Comparison of ENCODE assay signal across 28 cellular contexts in the genomic region with DNA sequence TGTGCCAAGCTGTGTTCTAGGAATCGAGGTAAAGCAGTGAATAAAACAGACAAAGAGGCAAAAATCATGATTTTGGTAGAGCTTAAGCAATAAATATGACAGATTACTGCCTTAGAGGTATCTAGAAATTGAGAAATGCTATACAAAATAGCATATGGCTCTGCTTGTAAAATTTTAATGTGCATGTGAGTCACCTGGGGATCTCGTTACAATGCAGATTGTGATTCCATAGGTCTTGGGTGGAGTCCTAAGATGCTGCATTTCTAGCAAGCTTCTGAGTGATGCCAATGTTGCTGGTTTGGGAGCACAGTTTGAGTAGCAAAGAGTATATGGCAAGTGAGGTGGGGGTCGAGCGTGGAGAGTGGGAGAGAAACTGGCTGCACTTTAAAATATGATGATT.
"Had no signal": no experiment of that assay in that cellular context is flagged by ENCODE, and none has a peak within 500 bp of the region (broad histone marks: within the 10 kb centered on the region; RNA-seq: fewer than 3 reads in every experiment).

No MANE protein-coding gene starts in this region.

- H3K4me1 ChIP-seq: lower lobe of right lung, neural progenitor cell, parathyroid adenoma, right atrium auricular region, right lobe of liver, tibial nerve, uterus had no signal

- DNase-seq: kidney glomerular epithelial cell; left cardiac atrium; lower lobe of right lung; mesendoderm; naive B cell; natural killer cell; nephron progenitor cell; occipital lobe; right lobe of liver; stimulated activated CD4-positive, alpha-beta T cell treated with anti-CD3 and anti-CD28 coated beads, Interleukin-1b, Interleukin-23, amount 100 ng/mL, for 48 hours; stimulated activated CD4-positive, alpha-beta T cell treated with anti-CD3 and anti-CD28 coated beads, Interleukin-2, amount 100 ng/mL, for 48 hours; stimulated activated CD4-positive, alpha-beta T cell treated with anti-CD3 and anti-CD28 coated beads, Interleukin-4, amount 100 ng/mL, for 4 hours; stimulated activated CD8-positive, alpha-beta memory T cell treated with anti-CD3 and anti-CD28 coated beads, Interleukin-4, amount 100 ng/mL, for 48 hours; stimulated activated naive CD4-positive, alpha-beta T cell treated with Interleukin-2 at 50 U/mL for 16 hours; stimulated activated naive CD8-positive, alpha-beta T cell treated with anti-CD3 and anti-CD28 coated beads, Interleukin-15, amount 100 ng/mL, for 72 hours; substantia nigra; uterus had no signal

- H3K4me1 Mint-ChIP-seq: mesothelial cell of epicardium; naive B cell; natural killer cell; nephron progenitor cell; neural progenitor cell; stimulated activated memory B cell treated with anti-CD40 and anti-IgM and Interleukin-4, amounts not matched to agents 10 μg/mL and 1 μg/mL and 100 μg/mL, for 72 hours; stimulated activated naive CD8-positive, alpha-beta T cell treated with anti-CD3 and anti-CD28 coated beads, Interleukin-15, amount 100 ng/mL, for 72 hours had no signal

- H3K27ac Mint-ChIP-seq: mesothelial cell of epicardium; naive B cell; natural killer cell; nephron progenitor cell; neural progenitor cell; stimulated activated memory B cell treated with anti-CD40 and anti-IgM and Interleukin-4, amounts not matched to agents 10 μg/mL and 1 μg/mL and 100 μg/mL, for 72 hours; stimulated activated naive CD8-positive, alpha-beta T cell treated with anti-CD3 and anti-CD28 coated beads, Interleukin-15, amount 100 ng/mL, for 72 hours; type B pancreatic cell had no signal

- H2AFZ ChIP-seq: hepatocyte, neural progenitor cell, parathyroid adenoma had no signal

- H3K4me2 ChIP-seq: hepatocyte, neural progenitor cell, smooth muscle cell had no signal

- H3K9ac ChIP-seq: neural progenitor cell, parathyroid adenoma had no signal

- H3K27ac ChIP-seq: hepatocyte, lower lobe of right lung, neural progenitor cell, neutrophil, parathyroid adenoma, right atrium auricular region, right lobe of liver, tibial nerve, uterus had no signal

- H3K36me3 ChIP-seq: lower lobe of right lung, neural progenitor cell, neutrophil, right atrium auricular region, right lobe of liver, tibial nerve, uterus had no signal

- H3K4me3 Mint-ChIP-seq: mesothelial cell of epicardium; naive B cell; natural killer cell; nephron progenitor cell; neural progenitor cell; stimulated activated memory B cell treated with anti-CD40 and anti-IgM and Interleukin-4, amounts not matched to agents 10 μg/mL and 1 μg/mL and 100 μg/mL, for 72 hours; stimulated activated naive CD8-positive, alpha-beta T cell treated with anti-CD3 and anti-CD28 coated beads, Interleukin-15, amount 100 ng/mL, for 72 hours; type B pancreatic cell had no signal

- H3K9me3 Mint-ChIP-seq: mesothelial cell of epicardium; nephron progenitor cell; neural progenitor cell; stimulated activated memory B cell treated with anti-CD40 and anti-IgM and Interleukin-4, amounts not matched to agents 10 μg/mL and 1 μg/mL and 100 μg/mL, for 72 hours; stimulated activated naive CD8-positive, alpha-beta T cell treated with anti-CD3 and anti-CD28 coated beads, Interleukin-15, amount 100 ng/mL, for 72 hours; type B pancreatic cell had no signal

- H3K36me3 Mint-ChIP-seq: mesothelial cell of epicardium; naive B cell; natural killer cell; neural progenitor cell; stimulated activated memory B cell treated with anti-CD40 and anti-IgM and Interleukin-4, amounts not matched to agents 10 μg/mL and 1 μg/mL and 100 μg/mL, for 72 hours; type B pancreatic cell had no signal

- H3K79me2 ChIP-seq: hepatocyte, parathyroid adenoma had no signal

- H3K4me3 ChIP-seq: hepatocyte, lower lobe of right lung, neural progenitor cell, right atrium auricular region, right lobe of liver, smooth muscle cell, tibial nerve, uterus had no signal

- H3K9me3 ChIP-seq: lower lobe of right lung, neutrophil, right atrium auricular region, right lobe of liver, tibial nerve, uterus had no signal

- H3K27me3 ChIP-seq: hepatocyte, neural progenitor cell, neutrophil, right atrium auricular region, right lobe of liver, tibial nerve, uterus had no signal

- ATAC-seq: left cardiac atrium; left lobe of liver; lower lobe of right lung; natural killer cell; right lobe of liver; stimulated activated memory B cell treated with anti-CD40 and anti-IgM and Interleukin-4, amounts not matched to agents 10 μg/mL and 1 μg/mL and 100 μg/mL, for 72 hours; stimulated activated naive CD8-positive, alpha-beta T cell treated with anti-CD3 and anti-CD28 coated beads, Interleukin-15, amount 100 ng/mL, for 72 hours had no signal

- H3K27me3 Mint-ChIP-seq: naive B cell; stimulated activated memory B cell treated with anti-CD40 and anti-IgM and Interleukin-4, amounts not matched to agents 10 μg/mL and 1 μg/mL and 100 μg/mL, for 72 hours; stimulated activated naive CD8-positive, alpha-beta T cell treated with anti-CD3 and anti-CD28 coated beads, Interleukin-15, amount 100 ng/mL, for 72 hours; type B pancreatic cell had no signal
